ENCODE assay signal across 1 cellular context in genomic region chr2:170500104-170500503, GRCh38.
TF ChIP-seq lines count a peak whose summit lies in the region.

No MANE protein-coding gene starts in this region.

TF ChIP-seq in GM23338, 12 proteins besides CTCF, POLR2A, EP300 and RAD21 (continued from another document):
- TF ChIP-seq ZNF462 (CRISPR knock-in tag; IDR thresholded peaks at IDR 0.05) (no peak), JUNB (IDR thresholded peaks at IDR 0.05; ENCODE audit: unreplicated experiment) (no peak), EZH2phosphoT487 (IDR thresholded peaks at IDR 0.05; ENCODE audit: unreplicated experiment) (no peak), NANOG (IDR thresholded peaks at IDR 0.05; ENCODE audit: borderline replicate concordance) (no peak), ZNF331 (CRISPR knock-in tag; IDR thresholded peaks at IDR 0.05; ENCODE audit: low read depth) (no peak), ZNF114 (CRISPR knock-in tag; IDR thresholded peaks at IDR 0.05) (no peak), REST (IDR thresholded peaks at IDR 0.05; ENCODE audit: unreplicated experiment) (no peak)
TF ChIP-seq in GM23338: peak in this region for 0.
